Comparison of ENCODE assay signal across 8 cellular contexts in the genomic region with DNA sequence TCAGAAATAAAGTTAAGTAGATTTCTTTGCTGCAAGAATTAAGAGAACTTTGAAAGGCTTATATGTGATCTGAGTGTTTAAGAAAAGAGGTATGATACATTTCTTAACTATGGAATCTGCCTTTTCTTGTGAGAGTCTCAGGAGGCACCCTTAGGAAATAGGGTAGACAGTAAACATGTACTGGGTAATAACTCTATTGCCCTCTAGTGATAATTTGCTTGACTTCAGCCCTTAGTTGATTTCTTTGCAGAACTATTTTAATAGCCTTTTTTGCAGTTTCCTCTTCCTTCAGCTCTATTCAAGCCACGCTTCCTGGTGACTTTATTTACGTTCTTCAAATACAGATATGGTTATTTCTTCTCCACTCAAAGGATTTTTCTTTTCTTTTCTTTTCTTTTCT. TPM values are rescaled to one million over a fixed set of nuclear protein-coding genes. Genes with fewer than 3 reads are reported as not detected.
DNase-seq lines count a peak whose midpoint lies in the region; ATAC-seq lines count a peak whose summit lies in the region.

No MANE protein-coding gene starts in this region.

- no peak for ATAC-seq in activated CD4-positive, CD25-positive, alpha-beta regulatory T cell treated with anti-CD3 and anti-CD28 coated beads, Interleukin-2, amount 50 U/mL, for 24 hours

- peak; percentile 16 for DNase-seq in NCI-H1105 treated with DMSO at 0.1 percent for 48 hours (lab: John Stamatoyannopoulos, UW)
- no peak for DNase-seq in NCI-H1105 (lab: John Stamatoyannopoulos, UW)
- peak; percentile 51 for DNase-seq in RPMI7951 (ENCODE audit: low read depth)
- peak; percentile 69 for DNase-seq in fibroblast of the conjunctiva (ENCODE audit: low read depth)
- peak; percentile 48 for DNase-seq in stromal cell of bone marrow (ENCODE audit: low read depth)
- DNase-seq in NCI-H1436 (lab: John Stamatoyannopoulos, UW) = no peak
- DNase-seq in mesenteric fat pad (ENCODE audit: low spot score) = no peak

RNA-seq across cellular contexts. Expression of a gene that starts 37.0 kb away (rescaled TPM):
- total RNA-seq in RPMI7951 (2014; rRNA removed; shearing (Covaris generic)) = 0.96 and 2.9 TPM in 2 replicates
- total RNA-seq in mesenteric fat pad = 0.71 TPM

RNA-seq across cellular contexts. Expression of a gene that starts 49.1 kb away (rescaled TPM):
- 44.0 and 52.9 TPM in 2 replicates for total RNA-seq in RPMI7951 (2014; rRNA removed; shearing (Covaris generic))
- total RNA-seq in mesenteric fat pad = 101 TPM

Comparison
In these comparisons a context has a peak if more than half of its experiments do, and no peak if none do; other contexts are left out.
1. DNase-seq: peak in NCI-H1105 treated with DMSO at 0.1 percent for 48 hours (single experiment), RPMI7951 (single experiment), fibroblast of the conjunctiva (single experiment) and stromal cell of bone marrow (single experiment); none in NCI-H1105 (single experiment), NCI-H1436 (single experiment) and mesenteric fat pad (single experiment).